ENCODE assay signal across 1 cellular context in genomic region chrX:129979207-129979920, GRCh38.
TF ChIP-seq lines count a peak whose summit lies in the region.

No MANE protein-coding gene starts in this region.

TF ChIP-seq in K562, 482 proteins besides CTCF, POLR2A, EP300 and RAD21 (continued from another document):
- no peak for TF ChIP-seq RREB1 (CRISPR knock-in tag; IDR thresholded peaks at IDR 0.05)
- TF ChIP-seq GABPB1 (CRISPR knock-in tag; IDR thresholded peaks at IDR 0.05), result no peak
- TF ChIP-seq ZBTB33 (CRISPR knock-in tag; IDR thresholded peaks at IDR 0.05), result no peak
- no peak for TF ChIP-seq ELF2 (CRISPR knock-in tag; IDR thresholded peaks at IDR 0.05)
- TF ChIP-seq CBFB (CRISPR knock-in tag; IDR thresholded peaks at IDR 0.05), result no peak
- no peak for TF ChIP-seq SRSF3 (IDR thresholded peaks at IDR 0.05; ENCODE audit: insufficient read depth, low read length)
- TF ChIP-seq ID3 (CRISPR knock-in tag; IDR thresholded peaks at IDR 0.05), result no peak
- no peak for TF ChIP-seq ID3 (tag; IDR thresholded peaks at IDR 0.05)
- TF ChIP-seq RFX5 (IDR thresholded peaks at IDR 0.05; ENCODE audit: low read depth, low read length), result no peak
- no peak for TF ChIP-seq ZNF561 (CRISPR knock-in tag; conservative IDR thresholded peaks at IDR 0.05)
